16 cellular contexts compared by ENCODE assay signal in the genomic region with DNA sequence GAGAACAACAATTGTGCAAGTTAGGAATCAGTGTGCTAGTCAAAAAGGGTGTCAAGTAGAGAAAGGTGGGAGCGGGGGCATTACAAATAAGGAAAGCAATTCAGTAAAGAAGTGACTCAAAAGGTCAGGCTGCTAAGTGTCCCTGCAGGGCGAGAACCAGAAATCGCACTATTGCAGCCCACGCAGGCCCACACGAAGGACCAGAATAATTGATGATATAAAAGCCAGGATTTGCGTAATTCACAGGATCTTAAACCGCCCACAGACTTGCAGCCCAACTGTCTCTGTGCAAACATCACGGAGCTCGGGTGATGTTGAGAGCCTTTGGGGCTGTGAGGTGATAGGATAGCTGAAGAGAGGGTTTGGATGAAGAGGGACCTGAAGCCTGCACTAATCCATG.
"Had no signal": no experiment of that assay in that cellular context is flagged by ENCODE, and none has a peak within 500 bp of the region (broad histone marks: within the 10 kb centered on the region; RNA-seq: fewer than 3 reads in every experiment).

No MANE protein-coding gene starts in this region.

- H3K36me3 Mint-ChIP-seq: memory B cell, natural killer cell had no signal

- DNase-seq: activated CD4-positive, alpha-beta T cell treated with anti-CD3 and anti-CD28 coated beads for 4 hours; activated CD8-positive, alpha-beta memory T cell treated with anti-CD3 and anti-CD28 coated beads, Interleukin-2, amount 50 U/mL, for 48 hours; activated CD8-positive, alpha-beta T cell treated with anti-CD3 and anti-CD28 coated beads for 36 hours; activated naive CD4-positive, alpha-beta T cell; activated naive CD8-positive, alpha-beta T cell treated with anti-CD3 and anti-CD28 coated beads, Interleukin-2, amount 50 U/mL, for 24 hours; caudate nucleus; cortex of kidney; effector memory CD4-positive, alpha-beta T cell; natural killer cell; small intestine; T-helper 1 cell; transverse colon; WERI-Rb-1 had no signal

- H3K4me1 Mint-ChIP-seq: activated naive CD8-positive, alpha-beta T cell treated with anti-CD3 and anti-CD28 coated beads, Interleukin-2, amount 50 U/mL, for 24 hours; memory B cell; natural killer cell had no signal

- H3K27me3 Mint-ChIP-seq: activated CD8-positive, alpha-beta T cell treated with anti-CD3 and anti-CD28 coated beads for 36 hours; activated naive CD8-positive, alpha-beta T cell treated with anti-CD3 and anti-CD28 coated beads, Interleukin-2, amount 50 U/mL, for 24 hours; memory B cell had no signal

- H3K9me3 Mint-ChIP-seq: activated CD8-positive, alpha-beta T cell treated with anti-CD3 and anti-CD28 coated beads for 36 hours; activated naive CD8-positive, alpha-beta T cell treated with anti-CD3 and anti-CD28 coated beads, Interleukin-2, amount 50 U/mL, for 24 hours; activated T-helper 1 cell treated with anti-CD3 and anti-CD28 coated beads, Interleukin-12 subunit alpha, Interleukin-12 subunit beta, Interleukin-2, Interleukin-4 antibody, amounts not matched to agents 30 ng/mL and 10 ng/mL and 1 ng/mL, durations not matched to agents 14 hours and 24 hours and 36 hours had no signal

- H3K9me3 ChIP-seq: ascending aorta, transverse colon had no signal

- H3K27ac ChIP-seq: ascending aorta, transverse colon, WERI-Rb-1 had no signal

- H3K4me3 Mint-ChIP-seq: activated CD8-positive, alpha-beta T cell treated with anti-CD3 and anti-CD28 coated beads for 36 hours; activated naive CD8-positive, alpha-beta T cell treated with anti-CD3 and anti-CD28 coated beads, Interleukin-2, amount 50 U/mL, for 24 hours; activated T-helper 1 cell treated with anti-CD3 and anti-CD28 coated beads, Interleukin-12 subunit alpha, Interleukin-12 subunit beta, Interleukin-2, Interleukin-4 antibody, amounts not matched to agents 30 ng/mL and 10 ng/mL and 1 ng/mL, durations not matched to agents 14 hours and 24 hours and 36 hours; memory B cell; natural killer cell had no signal

- H3K4me1 ChIP-seq: transverse colon had no signal

- H3K27ac Mint-ChIP-seq: activated CD8-positive, alpha-beta T cell treated with anti-CD3 and anti-CD28 coated beads for 36 hours; activated naive CD8-positive, alpha-beta T cell treated with anti-CD3 and anti-CD28 coated beads, Interleukin-2, amount 50 U/mL, for 24 hours; activated T-helper 1 cell treated with anti-CD3 and anti-CD28 coated beads, Interleukin-12 subunit alpha, Interleukin-12 subunit beta, Interleukin-2, Interleukin-4 antibody, amounts not matched to agents 30 ng/mL and 10 ng/mL and 1 ng/mL, durations not matched to agents 14 hours and 24 hours and 36 hours; memory B cell; natural killer cell had no signal

- ATAC-seq: activated CD8-positive, alpha-beta T cell treated with anti-CD3 and anti-CD28 coated beads for 36 hours; activated naive CD8-positive, alpha-beta T cell treated with anti-CD3 and anti-CD28 coated beads, Interleukin-2, amount 50 U/mL, for 24 hours; natural killer cell had no signal

- H3K36me3 ChIP-seq: ascending aorta, transverse colon, WERI-Rb-1 had no signal

- H3K4me3 ChIP-seq: ascending aorta, transverse colon had no signal

- H3K27me3 ChIP-seq: ascending aorta, transverse colon had no signal
